In genomic region chr2:10781746-10782145, GRCh38 we compare ENCODE assay signal across 24 cellular contexts.
"Had no signal": no experiment of that assay in that cellular context is flagged by ENCODE, and none has a peak within 500 bp of the region (broad histone marks: within the 10 kb centered on the region; RNA-seq: fewer than 3 reads in every experiment).

No MANE protein-coding gene starts in this region.

- H3K4me1 ChIP-seq: Peyer's patch, SJCRH30 had no signal

- ATAC-seq: K562, PC-3, Right ventricle myocardium inferior had no signal

- DNase-seq: Kasumi-1; MM.1S; MV-4-11; NCI-H1048; NCI-H1105; NCI-H1417; NCI-H1436 treated with DMSO at 0.1 percent for 48 hours; NCI-H1694; NCI-H187 treated with DMSO at 0.1 percent for 48 hours; NCI-H2029 treated with DMSO at 0.1 percent for 48 hours; NCI-H2171 treated with DMSO at 0.1 percent for 48 hours; NCI-H524; NCI-H69; NCI-H774; NK-92 treated with Interleukin-12 subunit alpha and Interleukin-12 subunit beta, amount 100 ng/mL, for 24 hours; PC-3; Peyer's patch; SHP77 treated with DMSO at 0.1 percent for 48 hours; SJCRH30 had no signal

- H3K4me3 ChIP-seq: K562, Peyer's patch, SJCRH30 had no signal

- H3K9me3 ChIP-seq: Peyer's patch, SJCRH30 had no signal

- H3K4me3 Mint-ChIP-seq: IgD-negative memory B cell had no signal

- H3K27ac Mint-ChIP-seq: IgD-negative memory B cell had no signal

- H3K4me1 Mint-ChIP-seq: IgD-negative memory B cell had no signal

- H3K27me3 ChIP-seq: Peyer's patch, SJCRH30 had no signal

- H3K27ac ChIP-seq: HL-60, KMS-11, Peyer's patch, SJCRH30 had no signal

- H3K9me3 Mint-ChIP-seq: IgD-negative memory B cell had no signal

- H3K9ac ChIP-seq: KMS-11 had no signal
